In the genomic region with DNA sequence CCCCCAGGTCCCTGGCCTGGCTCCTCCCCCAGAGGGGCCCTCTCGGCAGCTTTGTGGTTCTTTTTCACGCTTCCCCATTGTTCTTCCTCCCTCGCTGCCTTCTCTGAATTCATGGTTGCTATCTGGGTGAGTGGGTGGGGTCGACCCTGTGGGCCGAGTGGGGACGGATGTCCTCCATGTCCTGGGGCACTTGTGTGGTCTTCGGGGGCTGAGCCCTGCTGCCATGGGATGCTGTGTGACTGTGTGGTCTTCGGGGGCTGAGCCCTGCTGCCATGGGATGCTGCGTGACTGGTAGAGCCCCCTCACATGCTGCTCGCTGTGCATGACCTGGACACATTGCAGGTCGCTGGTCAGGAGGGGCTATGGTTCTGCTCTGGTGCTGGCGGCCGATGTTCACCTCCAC, we compare ENCODE assay signal across 22 cellular contexts. TPM values are rescaled to one million over a fixed set of nuclear protein-coding genes. Genes with fewer than 3 reads are reported as not detected.
DNase-seq lines count a peak whose midpoint lies in the region; ATAC-seq, FAIRE-seq and TF ChIP-seq lines count a peak whose summit lies in the region.
"Had no signal": no experiment of that assay in that cellular context is flagged by ENCODE, and none has a peak within 500 bp of the region (broad histone marks: within the 10 kb centered on the region; RNA-seq: fewer than 3 reads in every experiment).

No MANE protein-coding gene starts in this region.

- H3K36me3 Mint-ChIP-seq in CD8-positive, alpha-beta memory T cell: peaks cover 0 to 79% (median 17%) of the 10 kb centered on the region in 3 donors
- H3K36me3 Mint-ChIP-seq in central memory CD8-positive, alpha-beta T cell (ENCODE audit: insufficient read depth): peaks cover 31% of the 10 kb centered on the region

- no peak overlapping the region for H3K27ac ChIP-seq in CD8-positive, alpha-beta memory T cell (ENCODE audit: low read depth, low read length)
- peak overlapping the region; percentile 24; the same call in 1 of the 2 replicates for H3K27ac ChIP-seq in HL-60 (replicated peaks)
- H3K27ac ChIP-seq: heart right ventricle, prostate gland, RWPE1, SK-N-MC, VCaP had no signal

- POLR2A ChIA-PET in CD8-positive, alpha-beta memory T cell (lab: Charles Lee): no interaction called here

- no peak for FAIRE-seq in HTR-8/SVneo (lab: Jason Lieb, UNC)

- no peaks in the 10 kb centered on the region for H3K4me1 ChIP-seq in CD8-positive, alpha-beta memory T cell (ENCODE audit: insufficient read depth, low read length)
- H3K4me1 ChIP-seq: heart right ventricle, prostate gland had no signal

- CTCF ChIA-PET in CD8-positive, alpha-beta memory T cell (lab: Charles Lee): interaction anchor here (1.2 kb wide), 1 partner anchor 13 kb away, joined by 4 read pairs; no protein-coding TSS in a partner anchor

- no peaks in the 10 kb centered on the region for H3K9me3 Mint-ChIP-seq in CD8-positive, alpha-beta memory T cell
- H3K9me3 Mint-ChIP-seq in central memory CD8-positive, alpha-beta T cell: no peaks in the 10 kb centered on the region
- H3K9me3 Mint-ChIP-seq: activated CD4-positive, alpha-beta T cell treated with anti-CD3 and anti-CD28 coated beads, Interleukin-2, amount 10 ng/mL, durations not matched to agents 7 days and 5 days; CD4-positive, CD25-positive, alpha-beta regulatory T cell; type B pancreatic cell had no signal

- peaks cover 27% of the 10 kb centered on the region for H3K36me3 ChIP-seq in CD8-positive, alpha-beta memory T cell (ENCODE audit: insufficient read depth, low read length)

- TF ChIP-seq CTCF in HL-60 (IDR thresholded peaks at IDR 0.05; ENCODE audit: insufficient read depth, low read length): no peak

- peak overlapping the region in 4 of 7 donors; percentile 51 to 65 (median 55) for H3K4me3 Mint-ChIP-seq in CD8-positive, alpha-beta memory T cell
- H3K4me3 Mint-ChIP-seq in central memory CD8-positive, alpha-beta T cell: no peak overlapping the region
- H3K4me3 Mint-ChIP-seq: activated CD4-positive, alpha-beta T cell treated with anti-CD3 and anti-CD28 coated beads, Interleukin-2, amount 10 ng/mL, durations not matched to agents 7 days and 5 days; CD4-positive, CD25-positive, alpha-beta regulatory T cell; type B pancreatic cell had no signal

- H3K4me1 Mint-ChIP-seq in CD8-positive, alpha-beta memory T cell: peaks cover 12 to 19% (median 14%) of the 10 kb centered on the region in 3 donors
- H3K4me1 Mint-ChIP-seq in central memory CD8-positive, alpha-beta T cell: peaks cover 9% of the 10 kb centered on the region
- H3K4me1 Mint-ChIP-seq: activated CD4-positive, alpha-beta T cell treated with anti-CD3 and anti-CD28 coated beads, Interleukin-2, amount 10 ng/mL, durations not matched to agents 7 days and 5 days; CD4-positive, CD25-positive, alpha-beta regulatory T cell had no signal

- no peaks in the 10 kb centered on the region for H3K27me3 ChIP-seq in CD8-positive, alpha-beta memory T cell (ENCODE audit: insufficient read depth, low read length, poor library complexity, severe bottlenecking)
- no peaks in the 10 kb centered on the region for H3K27me3 ChIP-seq in HL-60 (ENCODE audit: insufficient read depth, poor library complexity, severe bottlenecking)
- H3K27me3 ChIP-seq: heart right ventricle had no signal

- DNase-seq in CD8-positive, alpha-beta memory T cell: no peak
- DNase-seq in HL-60 (ENCODE audit: low read depth in 1 of 2, low spot score in 1 of 2) (peak in 1 of 2 experiments; percentile 29), mesenteric fat pad (ENCODE audit: low spot score) (peak; percentile 72), HTR-8/SVneo (ENCODE audit: insufficient read length, low spot score) (no peak), EL (no peak)
- DNase-seq in central memory CD8-positive, alpha-beta T cell (ENCODE audit: low spot score in 2 of 2): no peak
- no peak for DNase-seq in stimulated activated CD4-positive, alpha-beta T cell treated with anti-CD3 and anti-CD28 coated beads, Interleukin-2, amount 100 ng/mL, for 24 hours
- DNase-seq: activated CD4-positive, alpha-beta T cell treated with anti-CD3 and anti-CD28 coated beads, Interleukin-2, amount 10 ng/mL, durations not matched to agents 7 days and 5 days; CD4-positive, CD25-positive, alpha-beta regulatory T cell; effector CD8-positive, alpha-beta T cell; foreskin fibroblast; heart right ventricle; left colon; NCI-H1092; NCI-H187; NCI-H2171 treated with DMSO at 0.1 percent for 48 hours; T-helper 2 cell had no signal

- H3K4me3 ChIP-seq in CD8-positive, alpha-beta memory T cell (ENCODE audit: low read length): no peak overlapping the region
- no peak overlapping the region for H3K4me3 ChIP-seq in HL-60 (replicated peaks; ENCODE audit: insufficient read depth, low read length)
- H3K4me3 ChIP-seq: heart right ventricle, prostate gland, SK-N-MC had no signal

- H3K9me3 ChIP-seq in CD8-positive, alpha-beta memory T cell (ENCODE audit: low read length): no peaks in the 10 kb centered on the region
- H3K9me3 ChIP-seq: heart right ventricle, prostate gland had no signal

- no peaks in the 10 kb centered on the region for H3K27me3 Mint-ChIP-seq in CD8-positive, alpha-beta memory T cell
- H3K27me3 Mint-ChIP-seq in central memory CD8-positive, alpha-beta T cell: no peaks in the 10 kb centered on the region
- H3K27me3 Mint-ChIP-seq: activated CD4-positive, alpha-beta T cell treated with anti-CD3 and anti-CD28 coated beads, Interleukin-2, amount 10 ng/mL, durations not matched to agents 7 days and 5 days; CD4-positive, CD25-positive, alpha-beta regulatory T cell; type B pancreatic cell had no signal

- H3K27ac Mint-ChIP-seq in CD8-positive, alpha-beta memory T cell: peak overlapping the region in 7 of 8 donors; percentile 46 to 86 (median 72)
- peak overlapping the region; percentile 64 for H3K27ac Mint-ChIP-seq in central memory CD8-positive, alpha-beta T cell (ENCODE audit: low read depth)
- H3K27ac Mint-ChIP-seq: activated CD4-positive, alpha-beta T cell treated with anti-CD3 and anti-CD28 coated beads, Interleukin-2, amount 10 ng/mL, durations not matched to agents 7 days and 5 days; CD4-positive, CD25-positive, alpha-beta regulatory T cell; type B pancreatic cell had no signal

- ATAC-seq in central memory CD8-positive, alpha-beta T cell (replicated peaks; ENCODE audit: extremely low read depth, poor library complexity, severe bottlenecking): no peak
- ATAC-seq: heart right ventricle, left colon had no signal

RNA-seq across cellular contexts. Expression of a gene that starts 21.6 kb away (rescaled TPM):
- total RNA-seq in CD8-positive, alpha-beta memory T cell: 10 to 100 TPM; 29.7 to 29.9 TPM
- polyA plus RNA-seq in CD8-positive, alpha-beta memory T cell: 32.6 TPM
- 33.9 TPM for total RNA-seq in mesenteric fat pad
